Comparison of ENCODE assay signal across 10 cellular contexts in genomic region chr3:125920751-125921279, GRCh38. TPM values are rescaled to one million over a fixed set of nuclear protein-coding genes. Genes with fewer than 3 reads are reported as not detected.
DNase-seq lines count a peak whose midpoint lies in the region.
"Not testable (repeated sequence)": the region's sequence is repeated elsewhere in the genome, so short reads cannot be mapped to it uniquely, and the experiment has no call there.
"Had no signal": no experiment of that assay in that cellular context is flagged by ENCODE, and none has a peak within 500 bp of the region (broad histone marks: within the 10 kb centered on the region; RNA-seq: fewer than 3 reads in every experiment).

No MANE protein-coding gene starts in this region.

- not testable (repeated sequence) for H3K36me3 ChIP-seq in BLaER1 treated with 17β-estradiol and CSF1 and Interleukin-3, amounts not matched to agents 10 nM and 100 nM; SJCRH30; mesendoderm (ENCODE audit: control insufficient read depth, insufficient read depth, low read length)

- not testable (repeated sequence) for H3K18ac ChIP-seq in mesendoderm (ENCODE audit: low read length)

- not testable (repeated sequence) for H2BK120ac ChIP-seq in mesendoderm (ENCODE audit: low read depth, low read length)

- not testable (repeated sequence) for H4K20me1 ChIP-seq in BLaER1 treated with 17β-estradiol and CSF1 and Interleukin-3, amounts not matched to agents 10 nM and 100 nM

- peak overlapping the region in 1 of 11 experiments; percentile 25; a peak in 1 of 22 replicates for H3K27ac ChIP-seq in BLaER1 treated with 17β-estradiol and CSF1 and Interleukin-3, amounts not matched to agents 10 nM and 100 nM
- not testable (repeated sequence) for H3K27ac ChIP-seq in SJCRH30; mesendoderm (ENCODE audit: low read depth, low read length)

- intact Hi-C loops in posterior vena cava (cut with DNase I) = not testable (repeated sequence)

- H2AK5ac ChIP-seq in mesendoderm (ENCODE audit: low read length) = not testable (repeated sequence)

- H3K27me3 ChIP-seq in BLaER1 treated with 17β-estradiol and CSF1 and Interleukin-3, amounts not matched to agents 10 nM and 100 nM; SJCRH30; mesendoderm (ENCODE audit: insufficient read depth, low read length, poor library complexity): not testable (repeated sequence)

- H3K23ac ChIP-seq in mesendoderm (ENCODE audit: low read length) = not testable (repeated sequence)

- H3K4ac ChIP-seq in mesendoderm (ENCODE audit: low read depth, low read length) = not testable (repeated sequence)

- H3K79me1 ChIP-seq in mesendoderm (ENCODE audit: low read length) = not testable (repeated sequence)

- H3K9me3 ChIP-seq in BLaER1 treated with 17β-estradiol and CSF1 and Interleukin-3, amounts not matched to agents 10 nM and 100 nM (replicated peaks in 1 of 11); SJCRH30 (replicated peaks): not testable (repeated sequence)

- peak overlapping the region in 9 of 11 experiments; percentile 26 to 76 (median 65); a peak in 18 of 22 replicates for H3K4me2 ChIP-seq in BLaER1 treated with 17β-estradiol and CSF1 and Interleukin-3, amounts not matched to agents 10 nM and 100 nM
- not testable (repeated sequence) for H3K4me2 ChIP-seq in mesendoderm (ENCODE audit: low read length)

- DNase-seq in SJCRH30 (peak; percentile 54), posterior vena cava (ENCODE audit: low spot score) (peak; percentile 55)
- DNase-seq in mesendoderm = not testable (repeated sequence)

- peak overlapping the region in 3 of 11 experiments; percentile 9 to 19 (median 18); a peak in 1 of 22 replicates for H3K9ac ChIP-seq in BLaER1 treated with 17β-estradiol and CSF1 and Interleukin-3, amounts not matched to agents 10 nM and 100 nM
- H3K9ac ChIP-seq in mesendoderm (ENCODE audit: low read length) = not testable (repeated sequence)

- not testable (repeated sequence) for H2BK15ac ChIP-seq in mesendoderm (replicated peaks; ENCODE audit: low read depth)

- H2BK5ac ChIP-seq in mesendoderm (ENCODE audit: low read length) = not testable (repeated sequence)

- peaks cover 5 to 46% (median 36%) of the 10 kb centered on the region in 10 experiments for H3K4me1 ChIP-seq in BLaER1 treated with 17β-estradiol and CSF1 and Interleukin-3, amounts not matched to agents 10 nM and 100 nM
- peaks cover 17% of the 10 kb centered on the region for H3K4me1 ChIP-seq in SJCRH30
- H3K4me1 ChIP-seq in mesendoderm (ENCODE audit: control insufficient read depth, low read depth, low read length) = not testable (repeated sequence)

- peak overlapping the region; percentile 42 for H3K56ac ChIP-seq in mesendoderm (ENCODE audit: low read length)

- H4K8ac ChIP-seq in mesendoderm (ENCODE audit: low read depth, low read length) = not testable (repeated sequence)

- not testable (repeated sequence) for H3K4me3 ChIP-seq in BLaER1 treated with 17β-estradiol and CSF1 and Interleukin-3, amounts not matched to agents 10 nM and 100 nM; SJCRH30; mesendoderm (ENCODE audit: low read length)

- not testable (repeated sequence) for H3K79me2 ChIP-seq in mesendoderm (ENCODE audit: control insufficient read depth, insufficient read depth, low read length)

- no CpG with 5 or more reads among the region's 14 CpGs for WGBS in mesendoderm (ENCODE audit: extremely low coverage, insufficient coverage, low lambda C conversion rate)

- H4K5ac ChIP-seq in mesendoderm (ENCODE audit: low read length) = not testable (repeated sequence)

RNA-seq across cellular contexts. Expression of gene ROPN1B, which starts 48.2 kb away (rescaled TPM):
- not detected in 2 replicates for total RNA-seq in SJCRH30 (2014; rRNA removed; shearing (Covaris generic))
- polyA plus RNA-seq in mesendoderm (2013, experiment 1 of 2) = 0.07 TPM
- not detected for polyA plus RNA-seq in mesendoderm (2013, experiment 2 of 2)
- total RNA-seq in posterior vena cava = not detected
- total RNA-seq: A673; Caco-2; CD4-positive, CD25-positive, alpha-beta regulatory T cell; CD8-positive, alpha-beta T cell had no signal
- polyA plus RNA-seq: AG04450, CD14-positive monocyte had no signal
